In genomic region chr9:6667633-6668280, GRCh38 we compare ENCODE assay signal across 8 cellular contexts. TPM values are rescaled to one million over a fixed set of nuclear protein-coding genes. Genes with fewer than 3 reads are reported as not detected.
DNase-seq lines count a peak whose midpoint lies in the region; ATAC-seq and TF ChIP-seq lines count a peak whose summit lies in the region.

No MANE protein-coding gene starts in this region.

- H3K4me3 ChIP-seq in left ventricle myocardium inferior: no peak overlapping the region
- H3K4me3 ChIP-seq in neural cell (ENCODE audit: low read length): no peak overlapping the region

- TF ChIP-seq EP300 in neural cell (conservative IDR thresholded peaks at IDR 0.05; ENCODE audit: poor library complexity, severe bottlenecking): no peak

- no peaks in the 10 kb centered on the region for H4K20me1 ChIP-seq in neural cell (ENCODE audit: insufficient read depth)

- H3K9me3 ChIP-seq in left ventricle myocardium inferior (replicated peaks) (no peaks in the 10 kb centered on the region), neural cell (ENCODE audit: low read length) (no peaks in the 10 kb centered on the region)

- no peak overlapping the region for H3K4me2 ChIP-seq in neural cell (ENCODE audit: low read length)

- TF ChIP-seq RAD21 in neural cell (conservative IDR thresholded peaks at IDR 0.05): peak; percentile 78

- TF ChIP-seq CTCF in left ventricle myocardium inferior (IDR thresholded peaks at IDR 0.05; ENCODE audit: borderline replicate concordance) (peak; percentile 58), neural cell (IDR thresholded peaks at IDR 0.05; ENCODE audit: poor library complexity, severe bottlenecking) (peak; percentile 82)

- H3K4me1 ChIP-seq in left ventricle myocardium inferior: no peaks in the 10 kb centered on the region

- ATAC-seq in Right ventricle myocardium superior (ENCODE audit: poor library complexity): no peak
- ATAC-seq in HG02885 (IDR thresholded peaks at IDR 0.05; ENCODE audit: poor library complexity, unreplicated experiment): no peak

- no peaks in the 10 kb centered on the region for H3F3A ChIP-seq in neural cell (ENCODE audit: insufficient read depth, low read length, poor library complexity, severe bottlenecking)

- H3K36me3 ChIP-seq in left ventricle myocardium inferior (no peaks in the 10 kb centered on the region), neural cell (ENCODE audit: insufficient read depth, low read length) (no peaks in the 10 kb centered on the region)

- no peak overlapping the region for H2AFZ ChIP-seq in neural cell (ENCODE audit: low read depth, low read length)

- no peak overlapping the region for H3K27ac ChIP-seq in left ventricle myocardium inferior (replicated peaks)
- no peak overlapping the region for H3K27ac ChIP-seq in neural cell (ENCODE audit: low read length)

- no peaks in the 10 kb centered on the region for H3K79me2 ChIP-seq in neural cell (replicated peaks; ENCODE audit: insufficient read depth, low read length)

- no peaks in the 10 kb centered on the region for H3K9me2 ChIP-seq in neural cell (ENCODE audit: insufficient read depth, low read length)

- peaks cover 19% of the 10 kb centered on the region for H3K27me3 ChIP-seq in left ventricle myocardium inferior (ENCODE audit: low read depth)
- H3K27me3 ChIP-seq in neural cell (ENCODE audit: insufficient read depth, low read depth, low read length): no peaks in the 10 kb centered on the region

- intact Hi-C loops in left ventricle myocardium inferior (cut with micrococcal nuclease): no loop called here
- intact Hi-C loops in Right ventricle myocardium superior (cut with DNase I): loop anchor here (10.0 kb wide), 1 partner anchor 83 kb away; no protein-coding TSS in a partner anchor

- no peak overlapping the region for H3K9ac ChIP-seq in neural cell (ENCODE audit: low read length)

- DNase-seq in left ventricle myocardium inferior: no peak
- no peak for DNase-seq in Right ventricle myocardium superior
- peak; percentile 60 for DNase-seq in NCI-H2227 treated with DMSO at 0.1 percent for 48 hours (lab: John Stamatoyannopoulos, UW)
- DNase-seq in dermis blood vessel endothelial cell: peak; percentile 43
- no peak for DNase-seq in SHP77 treated with DMSO at 0.1 percent for 48 hours (lab: John Stamatoyannopoulos, UW)
- DNase-seq in NOMO-1 treated with DMSO at 0.1 percent for 48 hours (lab: John Stamatoyannopoulos, UW; ENCODE audit: unreplicated experiment): no peak

TF ChIP-seq in neural cell, 6 proteins besides CTCF, POLR2A, EP300 and RAD21:
- TF ChIP-seq, protein P1, sequence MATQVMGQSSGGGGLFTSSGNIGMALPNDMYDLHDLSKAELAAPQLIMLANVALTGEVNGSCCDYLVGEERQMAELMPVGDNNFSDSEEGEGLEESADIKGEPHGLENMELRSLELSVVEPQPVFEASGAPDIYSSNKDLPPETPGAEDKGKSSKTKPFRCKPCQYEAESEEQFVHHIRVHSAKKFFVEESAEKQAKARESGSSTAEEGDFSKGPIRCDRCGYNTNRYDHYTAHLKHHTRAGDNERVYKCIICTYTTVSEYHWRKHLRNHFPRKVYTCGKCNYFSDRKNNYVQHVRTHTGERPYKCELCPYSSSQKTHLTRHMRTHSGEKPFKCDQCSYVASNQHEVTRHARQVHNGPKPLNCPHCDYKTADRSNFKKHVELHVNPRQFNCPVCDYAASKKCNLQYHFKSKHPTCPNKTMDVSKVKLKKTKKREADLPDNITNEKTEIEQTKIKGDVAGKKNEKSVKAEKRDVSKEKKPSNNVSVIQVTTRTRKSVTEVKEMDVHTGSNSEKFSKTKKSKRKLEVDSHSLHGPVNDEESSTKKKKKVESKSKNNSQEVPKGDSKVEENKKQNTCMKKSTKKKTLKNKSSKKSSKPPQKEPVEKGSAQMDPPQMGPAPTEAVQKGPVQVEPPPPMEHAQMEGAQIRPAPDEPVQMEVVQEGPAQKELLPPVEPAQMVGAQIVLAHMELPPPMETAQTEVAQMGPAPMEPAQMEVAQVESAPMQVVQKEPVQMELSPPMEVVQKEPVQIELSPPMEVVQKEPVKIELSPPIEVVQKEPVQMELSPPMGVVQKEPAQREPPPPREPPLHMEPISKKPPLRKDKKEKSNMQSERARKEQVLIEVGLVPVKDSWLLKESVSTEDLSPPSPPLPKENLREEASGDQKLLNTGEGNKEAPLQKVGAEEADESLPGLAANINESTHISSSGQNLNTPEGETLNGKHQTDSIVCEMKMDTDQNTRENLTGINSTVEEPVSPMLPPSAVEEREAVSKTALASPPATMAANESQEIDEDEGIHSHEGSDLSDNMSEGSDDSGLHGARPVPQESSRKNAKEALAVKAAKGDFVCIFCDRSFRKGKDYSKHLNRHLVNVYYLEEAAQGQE (IDR thresholded peaks at IDR 0.05; ENCODE audit: borderline replicate concordance): no peak
- peak; percentile 82 for TF ChIP-seq SMC3 (conservative IDR thresholded peaks at IDR 0.05; ENCODE audit: poor library complexity)

RNA-seq across cellular contexts. Expression of gene GLDC, which starts 22.2 kb away (rescaled TPM):
- total RNA-seq in left ventricle myocardium inferior (not detected), Right ventricle myocardium superior (not detected), dermis blood vessel endothelial cell (3.2 and 10.0 TPM in 2 replicates)
- 11.4 and 13.9 TPM in 2 replicates for polyA plus RNA-seq in neural cell
- polyA minus RNA-seq in neural cell: 9.0 and 11.9 TPM in 2 replicates

Comparison
In these comparisons a context has a peak if more than half of its experiments do, and no peak if none do; other contexts are left out.
1. DNase-seq: peak in NCI-H2227 treated with DMSO at 0.1 percent for 48 hours (single experiment) and dermis blood vessel endothelial cell (single experiment); none in left ventricle myocardium inferior (single experiment), Right ventricle myocardium superior (single experiment), SHP77 treated with DMSO at 0.1 percent for 48 hours (single experiment) and NOMO-1 treated with DMSO at 0.1 percent for 48 hours (single experiment).